Comparison of ENCODE assay signal across 14 cellular contexts in genomic region chr3:41522620-41523019, GRCh38.
DNase-seq lines count a peak whose midpoint lies in the region; ATAC-seq and TF ChIP-seq lines count a peak whose summit lies in the region.
"Had no signal": no experiment of that assay in that cellular context is flagged by ENCODE, and none has a peak within 500 bp of the region (broad histone marks: within the 10 kb centered on the region; RNA-seq: fewer than 3 reads in every experiment).

No MANE protein-coding gene starts in this region.

- H3K27ac ChIP-seq in substantia nigra (ENCODE audit: low read depth, low read length, poor library complexity, severe bottlenecking): no peak overlapping the region
- H3K27ac ChIP-seq in vagina: no peak overlapping the region

- intact Hi-C loops in vagina (cut with DNase I): no loop called here

- ATAC-seq in GM18870 (IDR thresholded peaks at IDR 0.05; ENCODE audit: unreplicated experiment) (peak; percentile 66), GM21619 (IDR thresholded peaks at IDR 0.05; ENCODE audit: unreplicated experiment) (peak; percentile 67), HG03196 (IDR thresholded peaks at IDR 0.05; ENCODE audit: unreplicated experiment) (peak; percentile 56)
- ATAC-seq: activated CD8-positive, alpha-beta T cell treated with anti-CD3 and anti-CD28 coated beads, Interleukin-2, amount 10 ng/mL, durations not matched to agents 7 days and 5 days; HCT116; naive thymus-derived CD4-positive, alpha-beta T cell; T-cell had no signal

- no peaks in the 10 kb centered on the region for H3K4me1 ChIP-seq in vagina

- TF ChIP-seq POLR2A in vagina (IDR thresholded peaks at IDR 0.05): no peak

- H3K27me3 ChIP-seq in vagina: no peaks in the 10 kb centered on the region

- DNase-seq in myocyte (ENCODE audit: low read depth) (peak; percentile 61), T-helper 1 cell (no peak), substantia nigra (lab: John Stamatoyannopoulos, UW) (no peak), vagina (ENCODE audit: extremely low spot score in 2 of 2) (no peak)
- DNase-seq: activated CD8-positive, alpha-beta T cell treated with anti-CD3 and anti-CD28 coated beads, Interleukin-2, amount 10 ng/mL, durations not matched to agents 7 days and 5 days; amygdala; naive thymus-derived CD4-positive, alpha-beta T cell; NCI-H748 treated with DMSO at 0.1 percent for 48 hours; stimulated activated CD4-positive, alpha-beta T cell treated with anti-CD3 and anti-CD28 coated beads, Interleukin-12 subunit alpha, Interleukin-12 subunit beta, amount 100 ng/mL, for 4 hours; T-cell had no signal

- H3K9me3 ChIP-seq in vagina: no peaks in the 10 kb centered on the region

- H3K36me3 ChIP-seq in vagina: no peaks in the 10 kb centered on the region

- no peak for TF ChIP-seq CTCF in vagina (IDR thresholded peaks at IDR 0.05)

- no peak overlapping the region for H3K4me3 ChIP-seq in vagina
